22 cellular contexts compared by ENCODE assay signal in genomic region chr10:74383617-74384016, GRCh38.
"Had no signal": no experiment of that assay in that cellular context is flagged by ENCODE, and none has a peak within 500 bp of the region (broad histone marks: within the 10 kb centered on the region; RNA-seq: fewer than 3 reads in every experiment).

No MANE protein-coding gene starts in this region.

- H3K4me3 Mint-ChIP-seq: activated CD4-positive, alpha-beta memory T cell treated with anti-CD3 and anti-CD28 coated beads, Interleukin-2, amount 10 ng/mL, durations not matched to agents 7 days and 5 days; activated CD8-positive, alpha-beta memory T cell treated with anti-CD3 and anti-CD28 coated beads, Interleukin-2, amount 10 ng/mL, durations not matched to agents 7 days and 5 days; activated T-cell treated with anti-CD3 and anti-CD28 coated beads, Interleukin-2, amount 50 U/mL, for 4 hours; effector memory CD8-positive, alpha-beta T cell; nephron; stimulated activated naive CD8-positive, alpha-beta T cell treated with anti-CD3 and anti-CD28 coated beads, Interleukin-15, Interleukin-2, amounts not matched to agents 100 ng/mL and 50 ng/mL, for 24 hours had no signal

- H3K27me3 ChIP-seq: cardiac muscle cell, sigmoid colon, suprapubic skin, vagina had no signal

- H3K9me3 ChIP-seq: sigmoid colon, suprapubic skin, vagina had no signal

- DNase-seq: activated CD4-positive, alpha-beta memory T cell treated with anti-CD3 and anti-CD28 coated beads, Interleukin-2, amount 10 ng/mL, durations not matched to agents 7 days and 5 days; activated CD4-positive, CD25-positive, alpha-beta regulatory T cell treated with anti-CD3 and anti-CD28 coated beads, Interleukin-2, amount 50 U/mL, for 72 hours; activated CD8-positive, alpha-beta memory T cell treated with anti-CD3 and anti-CD28 coated beads, Interleukin-2, amount 10 ng/mL, durations not matched to agents 7 days and 5 days; activated effector memory CD4-positive, alpha-beta T cell treated with Interleukin-2 at 50 U/mL for 16 hours; activated naive CD4-positive, alpha-beta T cell treated with anti-CD3 and anti-CD28 coated beads, Interleukin-2, amount 50 U/mL, for 16 hours; activated T-cell treated with anti-CD3 and anti-CD28 coated beads, Interleukin-2, amount 50 U/mL, for 4 hours; amniotic stem cell; dermis blood vessel endothelial cell; effector memory CD8-positive, alpha-beta T cell; mesendoderm; sigmoid colon; stimulated activated CD4-positive, alpha-beta T cell treated with anti-CD3 and anti-CD28 coated beads, Interleukin-12 subunit alpha, Interleukin-12 subunit beta, amount 100 ng/mL, for 4 hours; stimulated activated CD4-positive, alpha-beta T cell treated with anti-CD3 and anti-CD28 coated beads, Interleukin-1b, Interleukin-23, amount 100 ng/mL, for 48 hours; T-helper 1 cell; T1000; trophoblast cell had no signal

- ATAC-seq: activated CD8-positive, alpha-beta memory T cell treated with anti-CD3 and anti-CD28 coated beads, Interleukin-2, amount 10 ng/mL, durations not matched to agents 7 days and 5 days; activated T-cell treated with anti-CD3 and anti-CD28 coated beads, Interleukin-2, amount 50 U/mL, for 4 hours; effector memory CD8-positive, alpha-beta T cell; SK-N-SH treated with all-trans-retinoic acid at 6 μM for 48 hours had no signal

- H3K9me3 Mint-ChIP-seq: activated CD4-positive, alpha-beta memory T cell treated with anti-CD3 and anti-CD28 coated beads, Interleukin-2, amount 10 ng/mL, durations not matched to agents 7 days and 5 days; activated T-cell treated with anti-CD3 and anti-CD28 coated beads, Interleukin-2, amount 50 U/mL, for 4 hours; effector memory CD8-positive, alpha-beta T cell; nephron; stimulated activated naive CD8-positive, alpha-beta T cell treated with anti-CD3 and anti-CD28 coated beads, Interleukin-15, Interleukin-2, amounts not matched to agents 100 ng/mL and 50 ng/mL, for 24 hours had no signal

- H3K4me3 ChIP-seq: cardiac muscle cell, sigmoid colon, suprapubic skin, vagina had no signal

- H3K27ac Mint-ChIP-seq: activated CD4-positive, alpha-beta memory T cell treated with anti-CD3 and anti-CD28 coated beads, Interleukin-2, amount 10 ng/mL, durations not matched to agents 7 days and 5 days; activated CD8-positive, alpha-beta memory T cell treated with anti-CD3 and anti-CD28 coated beads, Interleukin-2, amount 10 ng/mL, durations not matched to agents 7 days and 5 days; effector memory CD8-positive, alpha-beta T cell; nephron; stimulated activated naive CD8-positive, alpha-beta T cell treated with anti-CD3 and anti-CD28 coated beads, Interleukin-15, Interleukin-2, amounts not matched to agents 100 ng/mL and 50 ng/mL, for 24 hours had no signal

- H3K4me1 Mint-ChIP-seq: nephron had no signal

- H3K27me3 Mint-ChIP-seq: activated CD4-positive, alpha-beta memory T cell treated with anti-CD3 and anti-CD28 coated beads, Interleukin-2, amount 10 ng/mL, durations not matched to agents 7 days and 5 days; activated CD8-positive, alpha-beta memory T cell treated with anti-CD3 and anti-CD28 coated beads, Interleukin-2, amount 10 ng/mL, durations not matched to agents 7 days and 5 days; effector memory CD8-positive, alpha-beta T cell; stimulated activated naive CD8-positive, alpha-beta T cell treated with anti-CD3 and anti-CD28 coated beads, Interleukin-15, Interleukin-2, amounts not matched to agents 100 ng/mL and 50 ng/mL, for 24 hours had no signal

- H3K27ac ChIP-seq: cardiac muscle cell, sigmoid colon, suprapubic skin, vagina had no signal

- H3K4me1 ChIP-seq: sigmoid colon, suprapubic skin, vagina had no signal

- H3K36me3 ChIP-seq: cardiac muscle cell, sigmoid colon, suprapubic skin, vagina had no signal
